8 cellular contexts compared by ENCODE assay signal in the genomic region with DNA sequence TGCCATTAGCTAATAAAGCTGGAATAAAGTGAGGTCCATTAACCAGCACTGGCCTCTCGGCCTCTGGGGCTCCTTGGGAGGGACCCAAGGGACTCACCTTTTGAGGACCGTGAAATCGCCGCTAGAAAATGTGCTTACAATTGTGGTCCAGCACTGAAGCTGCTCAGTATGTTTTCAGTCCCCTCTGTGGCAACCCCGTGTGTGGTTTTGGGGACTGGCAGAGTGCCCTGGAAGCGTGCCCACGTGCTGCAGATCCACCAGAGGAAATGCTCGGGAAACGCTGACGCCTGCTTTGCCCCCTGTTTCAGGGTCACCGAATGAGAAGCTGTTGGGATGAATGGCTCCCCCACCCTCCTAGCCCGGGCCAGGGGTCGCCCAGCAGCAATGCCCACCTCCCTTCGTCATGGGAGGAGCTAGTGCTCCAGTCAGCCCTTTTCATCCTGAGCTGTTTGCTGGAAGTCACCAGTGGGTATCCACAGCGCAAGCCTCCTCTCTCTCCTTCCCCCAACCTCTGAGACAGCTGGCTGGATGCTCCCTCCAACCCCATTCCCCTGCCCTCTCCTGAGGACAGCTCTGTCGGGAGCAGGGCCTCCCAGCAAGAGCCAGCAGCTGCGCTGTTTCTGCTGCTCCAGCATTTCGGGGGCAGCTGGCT. TPM values are rescaled to one million over a fixed set of nuclear protein-coding genes. Genes with fewer than 3 reads are reported as not detected.
A peak's percentile ranks its signal among the peaks of the same experiment; 100 is the strongest.
DNase-seq lines count a peak whose midpoint lies in the region; ATAC-seq and TF ChIP-seq lines count a peak whose summit lies in the region.

No MANE protein-coding gene starts in this region.

- no peaks in the 10 kb centered on the region for H3K9me3 Mint-ChIP-seq in T-helper 1 cell treated with Interleukin-12 subunit alpha and Interleukin-12 subunit beta and Interleukin-4 antibody, amounts not matched to agents 30 μg/mL and 1 μg/mL, for 36 hours
- peaks cover 0 to 2% (median 0%) of the 10 kb centered on the region in 7 donors for H3K9me3 Mint-ChIP-seq in naive B cell

- DNase-seq in activated CD4-positive, alpha-beta T cell treated with anti-CD3 and anti-CD28 coated beads, Interleukin-2, amount 50 U/mL, for 1 hour, result peak; percentile 15
- no peak for DNase-seq in activated CD4-positive, alpha-beta T cell treated with anti-CD3 and anti-CD28 coated beads for 1 hour
- DNase-seq in epithelial cell of esophagus (ENCODE audit: low read depth), result peak; percentile 34
- DNase-seq in naive B cell, result no peak
- DNase-seq in D341Med (ENCODE audit: low spot score), result no peak

- no peaks in the 10 kb centered on the region for H3K36me3 Mint-ChIP-seq in T-helper 1 cell treated with Interleukin-12 subunit alpha and Interleukin-12 subunit beta and Interleukin-4 antibody, amounts not matched to agents 30 μg/mL and 1 μg/mL, for 36 hours (ENCODE audit: low read depth)
- no peaks in the 10 kb centered on the region for H3K36me3 Mint-ChIP-seq in naive B cell

- ATAC-seq in naive B cell (ENCODE audit: low read depth in 2 of 2) (no peak), HG03139 (IDR thresholded peaks at IDR 0.05; ENCODE audit: unreplicated experiment) (no peak), GM21381 (IDR thresholded peaks at IDR 0.05; ENCODE audit: unreplicated experiment) (no peak)

- H3K27me3 Mint-ChIP-seq in T-helper 1 cell treated with Interleukin-12 subunit alpha and Interleukin-12 subunit beta and Interleukin-4 antibody, amounts not matched to agents 30 μg/mL and 1 μg/mL, for 36 hours (ENCODE audit: low read depth), result no peaks in the 10 kb centered on the region
- peaks cover 10 to 29% (median 27%) of the 10 kb centered on the region in 3 donors for H3K27me3 Mint-ChIP-seq in naive B cell

- peak overlapping the region; percentile 19 for H3K4me3 ChIP-seq in epithelial cell of esophagus (ENCODE audit: low read length)

- no peak for TF ChIP-seq CTCF in epithelial cell of esophagus (IDR thresholded peaks at IDR 0.05; ENCODE audit: insufficient read depth, low read depth, low read length, missing control alignments)

- no peak overlapping the region for H3K27ac Mint-ChIP-seq in T-helper 1 cell treated with Interleukin-12 subunit alpha and Interleukin-12 subunit beta and Interleukin-4 antibody, amounts not matched to agents 30 μg/mL and 1 μg/mL, for 36 hours
- no peak overlapping the region for H3K27ac Mint-ChIP-seq in naive B cell

- H3K4me3 Mint-ChIP-seq in T-helper 1 cell treated with Interleukin-12 subunit alpha and Interleukin-12 subunit beta and Interleukin-4 antibody, amounts not matched to agents 30 μg/mL and 1 μg/mL, for 36 hours, result peak overlapping the region; percentile 48
- peak overlapping the region; percentile 35 to 80 (median 61) for H3K4me3 Mint-ChIP-seq in naive B cell

- peaks cover 8% of the 10 kb centered on the region for H3K4me1 Mint-ChIP-seq in T-helper 1 cell treated with Interleukin-12 subunit alpha and Interleukin-12 subunit beta and Interleukin-4 antibody, amounts not matched to agents 30 μg/mL and 1 μg/mL, for 36 hours (ENCODE audit: low read depth)
- H3K4me1 Mint-ChIP-seq in naive B cell, result peaks cover 7 to 19% (median 9%) of the 10 kb centered on the region in 3 donors

RNA-seq across cellular contexts. Expression of a gene that starts 33.1 kb away (rescaled TPM):
- polyA plus RNA-seq in naive B cell (ENCODE audit: low read depth in 6 of 6), result 1 to 10 TPM in 4 of 6 donors, under 1 TPM in 1, not detected in 1; 0.65 to 4.6 (median 1.8) TPM

RNA-seq across cellular contexts. Expression of a gene that starts 47.8 kb away (rescaled TPM):
- polyA plus RNA-seq in naive B cell (ENCODE audit: low read depth in 6 of 6), result 1 to 10 TPM in 1 of 6 donors, under 1 TPM in 3, not detected in 2; 0.37 to 3.8 (median 0.85) TPM

Comparison
In these comparisons a context has a peak if more than half of its experiments do, and no peak if none do; other contexts are left out.
1. DNase-seq: peak in activated CD4-positive, alpha-beta T cell treated with anti-CD3 and anti-CD28 coated beads, Interleukin-2, amount 50 U/mL, for 1 hour (single experiment) and epithelial cell of esophagus (single experiment); none in activated CD4-positive, alpha-beta T cell treated with anti-CD3 and anti-CD28 coated beads for 1 hour (single experiment), naive B cell (single experiment) and D341Med (single experiment).